1 cellular context compared by ENCODE assay signal in the genomic region with DNA sequence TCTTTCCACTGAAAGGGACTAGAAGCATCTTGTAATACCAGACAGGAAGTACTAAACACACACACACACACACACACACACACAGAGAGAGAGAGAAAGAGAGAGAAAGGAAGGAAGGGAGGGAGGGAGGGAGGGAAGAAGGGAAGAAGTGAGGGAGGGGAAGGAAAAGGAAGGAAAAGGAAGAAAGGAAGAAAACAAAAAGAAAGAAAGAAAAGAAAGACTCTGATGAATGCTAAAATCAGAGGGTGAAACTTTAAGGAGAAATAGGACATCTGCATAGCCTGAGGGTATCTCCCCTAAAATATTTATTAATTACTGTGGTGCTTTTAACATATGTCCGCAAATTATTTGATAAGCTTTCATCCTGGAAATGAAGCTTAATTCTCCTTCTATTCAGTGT.
TF ChIP-seq lines count a peak whose summit lies in the region.

No MANE protein-coding gene starts in this region.

TF ChIP-seq in HepG2, 621 proteins besides CTCF, POLR2A, EP300 and RAD21:
- TF ChIP-seq, protein P1, sequence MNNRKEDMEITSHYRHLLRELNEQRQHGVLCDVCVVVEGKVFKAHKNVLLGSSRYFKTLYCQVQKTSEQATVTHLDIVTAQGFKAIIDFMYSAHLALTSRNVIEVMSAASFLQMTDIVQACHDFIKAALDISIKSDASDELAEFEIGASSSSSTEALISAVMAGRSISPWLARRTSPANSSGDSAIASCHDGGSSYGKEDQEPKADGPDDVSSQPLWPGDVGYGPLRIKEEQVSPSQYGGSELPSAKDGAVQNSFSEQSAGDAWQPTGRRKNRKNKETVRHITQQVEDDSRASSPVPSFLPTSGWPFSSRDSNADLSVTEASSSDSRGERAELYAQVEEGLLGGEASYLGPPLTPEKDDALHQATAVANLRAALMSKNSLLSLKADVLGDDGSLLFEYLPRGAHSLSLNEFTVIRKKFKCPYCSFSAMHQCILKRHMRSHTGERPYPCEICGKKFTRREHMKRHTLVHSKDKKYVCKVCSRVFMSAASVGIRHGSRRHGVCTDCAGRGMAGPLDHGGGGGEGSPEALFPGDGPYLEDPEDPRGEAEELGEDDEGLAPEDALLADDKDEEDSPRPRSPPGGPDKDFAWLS (CRISPR knock-in tag; IDR thresholded peaks at IDR 0.05; ENCODE audit: borderline replicate concordance) = no peak
- TF ChIP-seq HNRNPK (IDR thresholded peaks at IDR 0.05; ENCODE audit: low read depth, low read length, poor library complexity, severe bottlenecking) = peak; percentile 39
